1 cellular context compared by ENCODE assay signal in genomic region chr18:9950289-9951016, GRCh38.
TF ChIP-seq lines count a peak whose summit lies in the region.

No MANE protein-coding gene starts in this region.

TF ChIP-seq in K562, 482 proteins besides CTCF, POLR2A, EP300 and RAD21 (continued from another document and continues in another):
- TF ChIP-seq NKRF (IDR thresholded peaks at IDR 0.05; ENCODE audit: borderline replicate concordance) (no peak), FUS (optimal IDR thresholded peaks at IDR 0.05; ENCODE audit: low read depth, low read length) (no peak), PTTG1 (tag; IDR thresholded peaks at IDR 0.05; ENCODE audit: low read depth) (0 out of 2 replicates have a peak, but pooled peaks have one; percentile 12), ZNF551 (CRISPR knock-in tag; IDR thresholded peaks at IDR 0.05) (no peak), ZNF639 (CRISPR knock-in tag; conservative IDR thresholded peaks at IDR 0.05 in 1 of 2, IDR thresholded peaks at IDR 0.05 in 1 of 2) (no peak), C11orf30 (IDR thresholded peaks at IDR 0.05; ENCODE audit: low read depth) (peak; percentile 79), DLX4 (CRISPR knock-in tag; IDR thresholded peaks at IDR 0.05) (0 out of 2 replicates have a peak, but pooled peaks have one; percentile 44), SAFB2 (IDR thresholded peaks at IDR 0.05; ENCODE audit: borderline replicate concordance, low read depth, low read length, severe bottlenecking) (no peak), ZNF277 (CRISPR knock-in tag; IDR thresholded peaks at IDR 0.05; ENCODE audit: borderline replicate concordance) (no peak), POLR2AphosphoS2 (IDR thresholded peaks at IDR 0.05; ENCODE audit: low read length) (peak; percentile 56; the same call in 1 of the 2 replicates), NR4A1 (CRISPR knock-in tag; IDR thresholded peaks at IDR 0.05) (no peak), NR4A1 (tag; IDR thresholded peaks at IDR 0.05) (no peak), KDM1A (IDR thresholded peaks at IDR 0.05) (no peak), ATF6 (CRISPR knock-in tag; IDR thresholded peaks at IDR 0.05) (no peak), ZNF449 (CRISPR knock-in tag; IDR thresholded peaks at IDR 0.05) (no peak), SMARCA5 (IDR thresholded peaks at IDR 0.05) (peak; percentile 52; the same call in 1 of the 2 replicates), NUFIP1 (IDR thresholded peaks at IDR 0.05; ENCODE audit: partially characterized antibody) (no peak), NR2F6 (CRISPR knock-in tag; IDR thresholded peaks at IDR 0.05) (no peak), NFIX (CRISPR knock-in tag; IDR thresholded peaks at IDR 0.05; ENCODE audit: low read depth) (0 out of 2 replicates have a peak, but pooled peaks have one; percentile 1), DEAF1 (CRISPR knock-in tag; IDR thresholded peaks at IDR 0.05) (no peak), HOMEZ (CRISPR knock-in tag; IDR thresholded peaks at IDR 0.05) (no peak), E2F3 (CRISPR knock-in tag; IDR thresholded peaks at IDR 0.05) (no peak), HMG20A (CRISPR knock-in tag; conservative IDR thresholded peaks at IDR 0.05) (no peak), TARDBP (IDR thresholded peaks at IDR 0.05) (no peak), JUNB (CRISPR knock-in tag; conservative IDR thresholded peaks at IDR 0.05) (no peak), MAFG (tag; conservative IDR thresholded peaks at IDR 0.05) (peak; percentile 36), DMBX1 (CRISPR knock-in tag; IDR thresholded peaks at IDR 0.05; ENCODE audit: borderline replicate concordance) (no peak), ZNF592 (IDR thresholded peaks at IDR 0.05) (peak; percentile 29; the same call in 1 of the 2 replicates), ZNF57 (CRISPR knock-in tag; IDR thresholded peaks at IDR 0.05) (no peak), ZNF766 (CRISPR knock-in tag; conservative IDR thresholded peaks at IDR 0.05) (0 out of 2 replicates have a peak, but pooled peaks have one; percentile 31), CBX3 (IDR thresholded peaks at IDR 0.05; ENCODE audit: borderline replicate concordance in 1 of 2, low read length in 2 of 2) (no peak), POLR2B (IDR thresholded peaks at IDR 0.05; ENCODE audit: low read depth, partially characterized antibody) (peak; percentile 38), SP1 (CRISPR knock-in tag; IDR thresholded peaks at IDR 0.05) (peak; percentile 14; the same call in 1 of the 2 replicates), ZC3H4 (CRISPR knock-in tag; IDR thresholded peaks at IDR 0.05; ENCODE audit: borderline replicate concordance) (no peak), SUPT5H (IDR thresholded peaks at IDR 0.05) (peak; percentile 53; the same call in 1 of the 2 replicates), CCNT2 (IDR thresholded peaks at IDR 0.05; ENCODE audit: borderline replicate concordance, extremely low read depth, insufficient read length, low read depth, low read length) (peak; percentile 36), ZBTB17 (CRISPR knock-in tag; IDR thresholded peaks at IDR 0.05) (no peak), ARID4B (CRISPR knock-in tag; IDR thresholded peaks at IDR 0.05) (peak; percentile 22; the same call in 1 of the 2 replicates), CHCHD3 (CRISPR knock-in tag; IDR thresholded peaks at IDR 0.05) (no peak), HDGF (IDR thresholded peaks at IDR 0.05) (0 out of 2 replicates have a peak, but pooled peaks have one; percentile 24), CREBBP (IDR thresholded peaks at IDR 0.05; ENCODE audit: low read depth, low read length) (no peak), ZBTB7A (IDR thresholded peaks at IDR 0.05; ENCODE audit: borderline replicate concordance, control insufficient read depth, low read depth, low read length) (no peak)
